ENCODE assay signal across 1 cellular context in the genomic region with DNA sequence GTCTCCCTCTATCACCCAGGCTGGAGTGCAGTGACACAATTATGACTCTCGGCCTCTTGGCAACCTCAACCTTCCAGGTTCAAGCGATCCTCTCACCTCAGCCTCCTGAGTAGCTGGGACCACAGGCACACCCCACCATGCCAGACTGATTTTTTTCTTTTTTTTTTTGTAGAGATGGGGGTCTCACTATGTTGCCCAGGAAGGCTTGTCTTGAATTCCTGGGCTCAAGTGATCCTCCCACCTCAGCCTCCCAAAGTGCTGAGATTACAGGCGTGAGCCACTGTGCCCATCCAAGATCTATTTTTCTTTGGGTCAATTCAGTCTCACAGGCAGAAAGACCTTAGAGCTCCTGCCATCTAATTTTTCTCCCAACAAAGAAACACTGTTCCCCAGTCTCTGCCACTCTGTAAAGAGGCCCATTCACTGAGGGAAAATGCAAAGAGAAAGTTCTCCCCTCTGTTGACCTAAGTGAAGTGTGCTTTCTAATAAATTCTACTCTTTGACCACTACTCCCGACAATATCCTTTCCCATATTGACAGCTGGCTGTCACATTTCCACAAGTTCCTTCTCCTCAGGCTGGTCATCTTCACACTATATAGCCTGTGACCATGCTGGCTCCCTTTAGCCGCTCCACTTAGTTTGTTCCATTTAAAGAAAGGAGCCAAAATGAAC.
TF ChIP-seq lines count a peak whose summit lies in the region.

No MANE protein-coding gene starts in this region.

TF ChIP-seq in HepG2, 621 proteins besides CTCF, POLR2A, EP300 and RAD21 (continued from another document):
- TF ChIP-seq ZNF710 (CRISPR knock-in tag; IDR thresholded peaks at IDR 0.05; ENCODE audit: borderline replicate concordance): 0 out of 2 replicates have a peak, but pooled peaks have one; percentile 27
- TF ChIP-seq FOXP1 (IDR thresholded peaks at IDR 0.05): no peak
- peak; percentile 26; the same call in 1 of the 2 replicates for TF ChIP-seq FOXP1 (CRISPR knock-in tag; IDR thresholded peaks at IDR 0.05)
- TF ChIP-seq ZNF557 (CRISPR knock-in tag; IDR thresholded peaks at IDR 0.05): 0 out of 2 replicates have a peak, but pooled peaks have one; percentile 55
- peak; percentile 99 for TF ChIP-seq BCL6 (CRISPR knock-in tag; IDR thresholded peaks at IDR 0.05)
- TF ChIP-seq ZNF782 (CRISPR knock-in tag; IDR thresholded peaks at IDR 0.05; ENCODE audit: borderline replicate concordance): no peak
- no peak for TF ChIP-seq ZNF441 (CRISPR knock-in tag; IDR thresholded peaks at IDR 0.05; ENCODE audit: borderline replicate concordance)
- TF ChIP-seq RFX1 (IDR thresholded peaks at IDR 0.05): no peak
- 0 out of 2 replicates have a peak, but pooled peaks have one; percentile 34 for TF ChIP-seq MIER3 (CRISPR knock-in tag; IDR thresholded peaks at IDR 0.05; ENCODE audit: borderline replicate concordance)
- TF ChIP-seq ZNF775 (CRISPR knock-in tag; IDR thresholded peaks at IDR 0.05; ENCODE audit: borderline replicate concordance): no peak
- TF ChIP-seq, protein P1, sequence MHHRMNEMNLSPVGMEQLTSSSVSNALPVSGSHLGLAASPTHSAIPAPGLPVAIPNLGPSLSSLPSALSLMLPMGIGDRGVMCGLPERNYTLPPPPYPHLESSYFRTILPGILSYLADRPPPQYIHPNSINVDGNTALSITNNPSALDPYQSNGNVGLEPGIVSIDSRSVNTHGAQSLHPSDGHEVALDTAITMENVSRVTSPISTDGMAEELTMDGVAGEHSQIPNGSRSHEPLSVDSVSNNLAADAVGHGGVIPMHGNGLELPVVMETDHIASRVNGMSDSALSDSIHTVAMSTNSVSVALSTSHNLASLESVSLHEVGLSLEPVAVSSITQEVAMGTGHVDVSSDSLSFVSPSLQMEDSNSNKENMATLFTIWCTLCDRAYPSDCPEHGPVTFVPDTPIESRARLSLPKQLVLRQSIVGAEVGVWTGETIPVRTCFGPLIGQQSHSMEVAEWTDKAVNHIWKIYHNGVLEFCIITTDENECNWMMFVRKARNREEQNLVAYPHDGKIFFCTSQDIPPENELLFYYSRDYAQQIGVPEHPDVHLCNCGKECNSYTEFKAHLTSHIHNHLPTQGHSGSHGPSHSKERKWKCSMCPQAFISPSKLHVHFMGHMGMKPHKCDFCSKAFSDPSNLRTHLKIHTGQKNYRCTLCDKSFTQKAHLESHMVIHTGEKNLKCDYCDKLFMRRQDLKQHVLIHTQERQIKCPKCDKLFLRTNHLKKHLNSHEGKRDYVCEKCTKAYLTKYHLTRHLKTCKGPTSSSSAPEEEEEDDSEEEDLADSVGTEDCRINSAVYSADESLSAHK (CRISPR knock-in tag; IDR thresholded peaks at IDR 0.05; ENCODE audit: borderline replicate concordance): no peak
- TF ChIP-seq, protein P2, sequence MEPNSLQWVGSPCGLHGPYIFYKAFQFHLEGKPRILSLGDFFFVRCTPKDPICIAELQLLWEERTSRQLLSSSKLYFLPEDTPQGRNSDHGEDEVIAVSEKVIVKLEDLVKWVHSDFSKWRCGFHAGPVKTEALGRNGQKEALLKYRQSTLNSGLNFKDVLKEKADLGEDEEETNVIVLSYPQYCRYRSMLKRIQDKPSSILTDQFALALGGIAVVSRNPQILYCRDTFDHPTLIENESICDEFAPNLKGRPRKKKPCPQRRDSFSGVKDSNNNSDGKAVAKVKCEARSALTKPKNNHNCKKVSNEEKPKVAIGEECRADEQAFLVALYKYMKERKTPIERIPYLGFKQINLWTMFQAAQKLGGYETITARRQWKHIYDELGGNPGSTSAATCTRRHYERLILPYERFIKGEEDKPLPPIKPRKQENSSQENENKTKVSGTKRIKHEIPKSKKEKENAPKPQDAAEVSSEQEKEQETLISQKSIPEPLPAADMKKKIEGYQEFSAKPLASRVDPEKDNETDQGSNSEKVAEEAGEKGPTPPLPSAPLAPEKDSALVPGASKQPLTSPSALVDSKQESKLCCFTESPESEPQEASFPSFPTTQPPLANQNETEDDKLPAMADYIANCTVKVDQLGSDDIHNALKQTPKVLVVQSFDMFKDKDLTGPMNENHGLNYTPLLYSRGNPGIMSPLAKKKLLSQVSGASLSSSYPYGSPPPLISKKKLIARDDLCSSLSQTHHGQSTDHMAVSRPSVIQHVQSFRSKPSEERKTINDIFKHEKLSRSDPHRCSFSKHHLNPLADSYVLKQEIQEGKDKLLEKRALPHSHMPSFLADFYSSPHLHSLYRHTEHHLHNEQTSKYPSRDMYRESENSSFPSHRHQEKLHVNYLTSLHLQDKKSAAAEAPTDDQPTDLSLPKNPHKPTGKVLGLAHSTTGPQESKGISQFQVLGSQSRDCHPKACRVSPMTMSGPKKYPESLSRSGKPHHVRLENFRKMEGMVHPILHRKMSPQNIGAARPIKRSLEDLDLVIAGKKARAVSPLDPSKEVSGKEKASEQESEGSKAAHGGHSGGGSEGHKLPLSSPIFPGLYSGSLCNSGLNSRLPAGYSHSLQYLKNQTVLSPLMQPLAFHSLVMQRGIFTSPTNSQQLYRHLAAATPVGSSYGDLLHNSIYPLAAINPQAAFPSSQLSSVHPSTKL (CRISPR knock-in tag; IDR thresholded peaks at IDR 0.05): peak; percentile 74; the same call in 1 of the 2 replicates
- no peak for TF ChIP-seq SRSF9 (IDR thresholded peaks at IDR 0.05; ENCODE audit: borderline replicate concordance, insufficient read depth, low read depth, low read length, poor library complexity, severe bottlenecking)
- peak; percentile 57; the same call in 1 of the 2 replicates for TF ChIP-seq HMG20A (CRISPR knock-in tag; IDR thresholded peaks at IDR 0.05; ENCODE audit: borderline replicate concordance)
- no peak for TF ChIP-seq ATF7-NPFF (CRISPR knock-in tag; IDR thresholded peaks at IDR 0.05; ENCODE audit: low read depth)
- peak; percentile 65; the same call in 1 of the 2 replicates for TF ChIP-seq HDAC2 (CRISPR knock-in tag; IDR thresholded peaks at IDR 0.05)
- no peak for TF ChIP-seq FIP1L1 (IDR thresholded peaks at IDR 0.05; ENCODE audit: borderline replicate concordance, insufficient read depth, low read depth, low read length)
- no peak for TF ChIP-seq FOXO4 (CRISPR knock-in tag; conservative IDR thresholded peaks at IDR 0.05)
- no peak for TF ChIP-seq ZNF543 (CRISPR knock-in tag; IDR thresholded peaks at IDR 0.05)
- TF ChIP-seq, protein P3, sequence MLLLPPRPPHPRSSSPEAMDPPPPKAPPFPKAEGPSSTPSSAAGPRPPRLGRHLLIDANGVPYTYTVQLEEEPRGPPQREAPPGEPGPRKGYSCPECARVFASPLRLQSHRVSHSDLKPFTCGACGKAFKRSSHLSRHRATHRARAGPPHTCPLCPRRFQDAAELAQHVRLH (CRISPR knock-in tag; IDR thresholded peaks at IDR 0.05; ENCODE audit: borderline replicate concordance, low read depth): no peak
- TF ChIP-seq RFX5 (IDR thresholded peaks at IDR 0.05; ENCODE audit: low read depth, low read length): no peak
- peak; percentile 58; the same call in 1 of the 2 replicates for TF ChIP-seq ZNF292 (CRISPR knock-in tag; IDR thresholded peaks at IDR 0.05; ENCODE audit: borderline replicate concordance, low read depth)
- no peak for TF ChIP-seq ZNF614 (CRISPR knock-in tag; IDR thresholded peaks at IDR 0.05; ENCODE audit: borderline replicate concordance)
- TF ChIP-seq ZNF724P (CRISPR knock-in tag; IDR thresholded peaks at IDR 0.05; ENCODE audit: borderline replicate concordance): no peak
- no peak for TF ChIP-seq BORCS8-MEF2B (CRISPR knock-in tag; IDR thresholded peaks at IDR 0.05)
- no peak for TF ChIP-seq ZNF282 (IDR thresholded peaks at IDR 0.05; ENCODE audit: partially characterized antibody)
- TF ChIP-seq NFE2L2 (IDR thresholded peaks at IDR 0.05; ENCODE audit: low read length): no peak
- no peak for TF ChIP-seq GPN1 (CRISPR knock-in tag; IDR thresholded peaks at IDR 0.05; ENCODE audit: borderline replicate concordance)
- TF ChIP-seq, protein P4, sequence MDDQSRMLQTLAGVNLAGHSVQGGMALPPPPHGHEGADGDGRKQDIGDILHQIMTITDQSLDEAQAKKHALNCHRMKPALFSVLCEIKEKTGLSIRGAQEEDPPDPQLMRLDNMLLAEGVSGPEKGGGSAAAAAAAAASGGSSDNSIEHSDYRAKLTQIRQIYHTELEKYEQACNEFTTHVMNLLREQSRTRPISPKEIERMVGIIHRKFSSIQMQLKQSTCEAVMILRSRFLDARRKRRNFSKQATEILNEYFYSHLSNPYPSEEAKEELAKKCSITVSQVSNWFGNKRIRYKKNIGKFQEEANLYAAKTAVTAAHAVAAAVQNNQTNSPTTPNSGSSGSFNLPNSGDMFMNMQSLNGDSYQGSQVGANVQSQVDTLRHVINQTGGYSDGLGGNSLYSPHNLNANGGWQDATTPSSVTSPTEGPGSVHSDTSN (CRISPR knock-in tag; IDR thresholded peaks at IDR 0.05; ENCODE audit: borderline replicate concordance): no peak
- no peak for TF ChIP-seq FOXM1 (CRISPR knock-in tag; IDR thresholded peaks at IDR 0.05)
- no peak for TF ChIP-seq TAF1 (CRISPR knock-in tag; IDR thresholded peaks at IDR 0.05)
- TF ChIP-seq GZF1 (CRISPR knock-in tag; IDR thresholded peaks at IDR 0.05): no peak
- TF ChIP-seq, protein P5, sequence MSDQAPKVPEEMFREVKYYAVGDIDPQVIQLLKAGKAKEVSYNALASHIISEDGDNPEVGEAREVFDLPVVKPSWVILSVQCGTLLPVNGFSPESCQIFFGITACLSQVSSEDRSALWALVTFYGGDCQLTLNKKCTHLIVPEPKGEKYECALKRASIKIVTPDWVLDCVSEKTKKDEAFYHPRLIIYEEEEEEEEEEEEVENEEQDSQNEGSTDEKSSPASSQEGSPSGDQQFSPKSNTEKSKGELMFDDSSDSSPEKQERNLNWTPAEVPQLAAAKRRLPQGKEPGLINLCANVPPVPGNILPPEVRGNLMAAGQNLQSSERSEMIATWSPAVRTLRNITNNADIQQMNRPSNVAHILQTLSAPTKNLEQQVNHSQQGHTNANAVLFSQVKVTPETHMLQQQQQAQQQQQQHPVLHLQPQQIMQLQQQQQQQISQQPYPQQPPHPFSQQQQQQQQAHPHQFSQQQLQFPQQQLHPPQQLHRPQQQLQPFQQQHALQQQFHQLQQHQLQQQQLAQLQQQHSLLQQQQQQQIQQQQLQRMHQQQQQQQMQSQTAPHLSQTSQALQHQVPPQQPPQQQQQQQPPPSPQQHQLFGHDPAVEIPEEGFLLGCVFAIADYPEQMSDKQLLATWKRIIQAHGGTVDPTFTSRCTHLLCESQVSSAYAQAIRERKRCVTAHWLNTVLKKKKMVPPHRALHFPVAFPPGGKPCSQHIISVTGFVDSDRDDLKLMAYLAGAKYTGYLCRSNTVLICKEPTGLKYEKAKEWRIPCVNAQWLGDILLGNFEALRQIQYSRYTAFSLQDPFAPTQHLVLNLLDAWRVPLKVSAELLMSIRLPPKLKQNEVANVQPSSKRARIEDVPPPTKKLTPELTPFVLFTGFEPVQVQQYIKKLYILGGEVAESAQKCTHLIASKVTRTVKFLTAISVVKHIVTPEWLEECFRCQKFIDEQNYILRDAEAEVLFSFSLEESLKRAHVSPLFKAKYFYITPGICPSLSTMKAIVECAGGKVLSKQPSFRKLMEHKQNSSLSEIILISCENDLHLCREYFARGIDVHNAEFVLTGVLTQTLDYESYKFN (CRISPR knock-in tag; conservative IDR thresholded peaks at IDR 0.05): peak; percentile 33; the same call in 1 of the 2 replicates
- TF ChIP-seq ZNF879 (CRISPR knock-in tag; IDR thresholded peaks at IDR 0.05): no peak
- TF ChIP-seq ZNF780A (CRISPR knock-in tag; IDR thresholded peaks at IDR 0.05): no peak
